ENCODE assay signal across 16 cellular contexts in the genomic region with DNA sequence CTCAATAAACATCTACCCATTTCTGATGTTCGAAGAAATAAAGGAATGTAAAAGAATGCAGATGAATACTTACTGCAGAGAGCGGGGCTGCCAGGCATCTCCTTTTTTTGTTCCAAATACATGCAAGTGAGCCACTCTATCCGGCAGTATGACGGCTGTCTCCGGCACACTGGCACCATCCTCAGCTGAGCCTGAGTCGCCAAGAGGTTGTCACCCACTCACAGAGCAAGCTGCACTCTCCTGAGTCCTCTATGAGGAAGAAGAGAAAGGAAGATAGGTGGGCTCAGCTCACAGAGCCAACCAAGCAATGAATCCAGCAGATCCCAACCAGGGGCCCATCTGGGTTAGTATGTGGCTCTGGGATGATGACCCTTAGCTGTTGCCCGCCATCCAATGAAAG.
DNase-seq lines count a peak whose midpoint lies in the region; ATAC-seq, FAIRE-seq and TF ChIP-seq lines count a peak whose summit lies in the region.
"Had no signal": no experiment of that assay in that cellular context is flagged by ENCODE, and none has a peak within 500 bp of the region (broad histone marks: within the 10 kb centered on the region; RNA-seq: fewer than 3 reads in every experiment).

No MANE protein-coding gene starts in this region.

- H3K27me3 ChIP-seq in CD4-positive, CD25-positive, alpha-beta regulatory T cell (ENCODE audit: control insufficient read depth, insufficient read depth, low read length) = no peaks in the 10 kb centered on the region
- H3K27me3 ChIP-seq in IMR-90 (ENCODE audit: control insufficient read depth, insufficient read depth, low read length) = no peaks in the 10 kb centered on the region
- no peaks in the 10 kb centered on the region for H3K27me3 ChIP-seq in sigmoid colon
- H3K27me3 ChIP-seq: BE2C had no signal

- H2AK9ac ChIP-seq in IMR-90 (replicated peaks; ENCODE audit: low read depth, low read length, poor library complexity) = no peak overlapping the region

- in situ Hi-C loops in IMR-90 (cut with MboI; ENCODE audit: low sequenced_read_pairs) = no loop called here

- TF ChIP-seq EP300 in sigmoid colon (IDR thresholded peaks at IDR 0.05) = no peak

- no peak overlapping the region for H3K4me3 ChIP-seq in CD4-positive, CD25-positive, alpha-beta regulatory T cell (ENCODE audit: low read depth, low read length)
- H3K4me3 ChIP-seq in IMR-90 (ENCODE audit: insufficient read depth, low read depth, low read length) (no peak overlapping the region), sigmoid colon (peak overlapping the region in 1 of 4 donors; percentile 25)
- H3K4me3 ChIP-seq: SK-N-MC had no signal

- no peak overlapping the region for H3K56ac ChIP-seq in IMR-90 (ENCODE audit: extremely low read depth, insufficient read depth, low read length)

- TF ChIP-seq CTCF in IMR-90 (conservative IDR thresholded peaks at IDR 0.05; ENCODE audit: low read depth, low read length) = no peak
- TF ChIP-seq CTCF in sigmoid colon (IDR thresholded peaks at IDR 0.05) = no peak
- no peak for TF ChIP-seq CTCF in Calu3 (IDR thresholded peaks at IDR 0.05; ENCODE audit: unreplicated experiment)
- TF ChIP-seq CTCF in D721Med (IDR thresholded peaks at IDR 0.05; ENCODE audit: insufficient read depth, missing control alignments) = no peak

- H2AK5ac ChIP-seq in IMR-90 (ENCODE audit: low read depth, low read length) = 0 out of 2 replicates have a peak overlapping the region, but pooled peaks have one; percentile 9

- H2BK5ac ChIP-seq in IMR-90 (ENCODE audit: low read depth, low read length, poor library complexity, severe bottlenecking) = no peak overlapping the region

- H3K4me3 Mint-ChIP-seq in CD4-positive, CD25-positive, alpha-beta regulatory T cell = peak overlapping the region in 2 of 4 donors; percentile 8 to 66
- H3K4me3 Mint-ChIP-seq in effector memory CD8-positive, alpha-beta T cell = no peak overlapping the region
- no peak overlapping the region for H3K4me3 Mint-ChIP-seq in Calu3 (ENCODE audit: low read depth, unreplicated experiment)
- H3K4me3 Mint-ChIP-seq: neural crest cell had no signal

- no peak overlapping the region for H3K14ac ChIP-seq in IMR-90 (replicated peaks; ENCODE audit: low read depth, low read length)

- no peak overlapping the region for H3K23ac ChIP-seq in IMR-90 (ENCODE audit: low read depth, low read length)

- dilution Hi-C loops in IMR-90 (cut with HindIII; ENCODE audit: low sequenced_read_pairs, unreplicated experiment) = no loop called here

- no peak overlapping the region for H3K18ac ChIP-seq in IMR-90 (ENCODE audit: low read depth, low read length)

- H3K9me1 ChIP-seq in IMR-90 (ENCODE audit: insufficient read depth, low read length) = peaks cover 8% of the 10 kb centered on the region; the same call in 1 of the 2 replicates

- H3K27ac ChIP-seq in CD4-positive, CD25-positive, alpha-beta regulatory T cell (ENCODE audit: insufficient read depth, low read length, poor library complexity, severe bottlenecking) = no peak overlapping the region
- H3K27ac ChIP-seq in IMR-90 (ENCODE audit: insufficient read depth, low read length) (no peak overlapping the region), sigmoid colon (peak overlapping the region; percentile 58 to 99 (median 85))
- H3K27ac ChIP-seq: SK-N-MC had no signal

- no peak for TF ChIP-seq RAD21 in IMR-90 (IDR thresholded peaks at IDR 0.05; ENCODE audit: low read length)

- H4K5ac ChIP-seq in IMR-90 (ENCODE audit: low read depth, low read length) = no peak overlapping the region

- H2BK20ac ChIP-seq in IMR-90 (ENCODE audit: low read depth, low read length) = no peak overlapping the region

- TF ChIP-seq POLR2A in IMR-90 (IDR thresholded peaks at IDR 0.05; ENCODE audit: low read depth, low read length) (no peak), sigmoid colon (IDR thresholded peaks at IDR 0.05) (no peak)

- H3K4ac ChIP-seq in IMR-90 (ENCODE audit: low read depth, low read length) = no peak overlapping the region

- intact Hi-C loops in IMR-90 (cut with micrococcal nuclease) = no loop called here
- intact Hi-C loops in sigmoid colon (cut with DNase I) = no loop called here
- intact Hi-C loops in Calu3 (cut with micrococcal nuclease; ENCODE audit: unreplicated experiment) = no loop called here

- H3K27me3 Mint-ChIP-seq in CD4-positive, CD25-positive, alpha-beta regulatory T cell = no peaks in the 10 kb centered on the region
- H3K27me3 Mint-ChIP-seq in effector memory CD8-positive, alpha-beta T cell = no peaks in the 10 kb centered on the region
- H3K27me3 Mint-ChIP-seq in Calu3 (ENCODE audit: unreplicated experiment) = no peaks in the 10 kb centered on the region

- ATAC-seq in CD4-positive, CD25-positive, alpha-beta regulatory T cell (ENCODE audit: low read depth in 2 of 2) = no peak
- ATAC-seq in IMR-90 (ENCODE audit: low read depth) = no peak
- no peak for ATAC-seq in effector memory CD8-positive, alpha-beta T cell (replicated peaks)

- peaks cover 0 to 8% of the 10 kb centered on the region in 2 experiments; a peak in 1 of 4 replicates for H3K79me1 ChIP-seq in IMR-90 (ENCODE audit: low read depth in 1 of 2, low read length in 2 of 2)

- H3K4me1 Mint-ChIP-seq in CD4-positive, CD25-positive, alpha-beta regulatory T cell = peaks cover 21 to 86% (median 43%) of the 10 kb centered on the region in 4 donors
- H3K4me1 Mint-ChIP-seq in effector memory CD8-positive, alpha-beta T cell (ENCODE audit: low read depth in 2 of 2) = peaks cover 53 to 69% of the 10 kb centered on the region in 2 donors
- peaks cover 16% of the 10 kb centered on the region for H3K4me1 Mint-ChIP-seq in Calu3 (ENCODE audit: low read depth, unreplicated experiment)
- H3K4me1 Mint-ChIP-seq: neural crest cell had no signal

- DNase-seq in CD4-positive, CD25-positive, alpha-beta regulatory T cell = no peak
- DNase-seq in IMR-90 (no peak), sigmoid colon (peak; percentile 63), Calu3 (no peak), pons (ENCODE audit: low spot score) (no peak), AG08396 (ENCODE audit: low spot score) (no peak), D721Med (ENCODE audit: insufficient read length, low spot score) (no peak)
- no peak for DNase-seq in effector memory CD8-positive, alpha-beta T cell
- DNase-seq: BE2C, cortex of kidney, H7, KBM-7, NCI-H1417, small intestine had no signal

- no peaks in the 10 kb centered on the region for H3K9me3 ChIP-seq in CD4-positive, CD25-positive, alpha-beta regulatory T cell (ENCODE audit: control insufficient read depth in 2 of 2, low read length in 2 of 2)
- H3K9me3 ChIP-seq in IMR-90 (ENCODE audit: control insufficient read depth, insufficient read depth, low read length) (no peaks in the 10 kb centered on the region), sigmoid colon (no peaks in the 10 kb centered on the region)
- H3K9me3 ChIP-seq: BE2C had no signal

- peak overlapping the region; percentile 32 to 80 (median 75) for H3K27ac Mint-ChIP-seq in CD4-positive, CD25-positive, alpha-beta regulatory T cell
- peak overlapping the region; percentile 85 to 89 for H3K27ac Mint-ChIP-seq in effector memory CD8-positive, alpha-beta T cell
- no peak overlapping the region for H3K27ac Mint-ChIP-seq in Calu3 (ENCODE audit: unreplicated experiment)

- peaks cover 73% of the 10 kb centered on the region for H3K36me3 ChIP-seq in CD4-positive, CD25-positive, alpha-beta regulatory T cell (ENCODE audit: control insufficient read depth, insufficient read depth, low read length)
- H3K36me3 ChIP-seq in IMR-90 (ENCODE audit: control insufficient read depth, insufficient read depth, low read length) (peaks cover 8% of the 10 kb centered on the region; the same call in 1 of the 2 replicates), sigmoid colon (peaks cover 55 to 83% (median 61%) of the 10 kb centered on the region in 4 donors)
- H3K36me3 ChIP-seq: BE2C had no signal

- CTCF ChIA-PET in IMR-90 (lab: Yijun Ruan, JAX) (no interaction called here), Calu3 (lab: Charles Lee) (no interaction called here)

- H4K8ac ChIP-seq in IMR-90 (ENCODE audit: low read depth in 2 of 2, low read length in 2 of 2) = no peak overlapping the region

- H3K36me3 Mint-ChIP-seq in CD4-positive, CD25-positive, alpha-beta regulatory T cell = peaks cover 56% of the 10 kb centered on the region
- H3K36me3 Mint-ChIP-seq in effector memory CD8-positive, alpha-beta T cell (ENCODE audit: insufficient read depth) = peaks cover 57% of the 10 kb centered on the region
- H3K36me3 Mint-ChIP-seq in Calu3 (ENCODE audit: insufficient read depth, unreplicated experiment) = peaks cover 46% of the 10 kb centered on the region

- no peak overlapping the region for H2BK120ac ChIP-seq in IMR-90 (ENCODE audit: low read depth, low read length)

- peaks cover 0 to 2% (median 0%) of the 10 kb centered on the region in 7 donors for H3K9me3 Mint-ChIP-seq in CD4-positive, CD25-positive, alpha-beta regulatory T cell
- no peaks in the 10 kb centered on the region for H3K9me3 Mint-ChIP-seq in effector memory CD8-positive, alpha-beta T cell
- no peaks in the 10 kb centered on the region for H3K9me3 Mint-ChIP-seq in Calu3 (ENCODE audit: low read depth, unreplicated experiment)
- H3K9me3 Mint-ChIP-seq: neural crest cell had no signal

- POLR2A ChIA-PET in IMR-90 (lab: Charles Lee; ENCODE audit: unreplicated experiment) = no interaction called here

- no CpG with 5 or more reads among the region's 7 CpGs for WGBS in IMR-90 (ENCODE audit: extremely low coverage in 2 of 2, insufficient read length in 1 of 2), 2 experiments
- WGBS in sigmoid colon, 2 donors = 96% methylated on average over 7 of the region's 7 CpGs

- H3K9ac ChIP-seq in IMR-90 (ENCODE audit: low read depth, low read length) = no peak overlapping the region

- H2BK15ac ChIP-seq in IMR-90 (ENCODE audit: low read depth, low read length) = no peak overlapping the region

- H3K4me2 ChIP-seq in IMR-90 (ENCODE audit: low read depth, low read length) = no peak overlapping the region

- H4K20me1 ChIP-seq in IMR-90 (ENCODE audit: insufficient read depth, low read length) = no peaks in the 10 kb centered on the region

- no peak for FAIRE-seq in D721Med (lab: Jason Lieb, UNC)
- FAIRE-seq: small intestine had no signal

- no peak overlapping the region for H4K91ac ChIP-seq in IMR-90 (ENCODE audit: insufficient read depth, low read depth, low read length)

- BruUV-seq in IMR-90 (replicated peaks; lab: Mats Ljungman, UMichigan) = no TSS peak
- no TSS peak for BruUV-seq in Calu3 (replicated peaks; lab: Mats Ljungman, UMichigan)

- H2AFZ ChIP-seq in IMR-90 (replicated peaks; ENCODE audit: low read length, poor library complexity) = peak overlapping the region; percentile 3

- H3K4me1 ChIP-seq in CD4-positive, CD25-positive, alpha-beta regulatory T cell (ENCODE audit: control insufficient read depth, insufficient read depth, low read length, poor library complexity, severe bottlenecking) = peaks cover 33% of the 10 kb centered on the region
- H3K4me1 ChIP-seq in IMR-90 (ENCODE audit: control insufficient read depth, insufficient read depth, low read length) (peaks cover 10% of the 10 kb centered on the region), sigmoid colon (peaks cover 0 to 99% (median 98%) of the 10 kb centered on the region in 4 donors)
- H3K4me1 ChIP-seq: BE2C had no signal

Comparison
In these comparisons a context has a peak if more than half of its experiments do, and no peak if none do; other contexts are left out.
1. H3K27ac ChIP-seq: peak in sigmoid colon (4 of 4); none in CD4-positive, CD25-positive, alpha-beta regulatory T cell (single experiment) and IMR-90 (single experiment).